8 cellular contexts compared by ENCODE assay signal in genomic region chr4:81030617-81031388, GRCh38. TPM values are rescaled to one million over a fixed set of nuclear protein-coding genes. Genes with fewer than 3 reads are reported as not detected.
DNase-seq lines count a peak whose midpoint lies in the region; TF ChIP-seq lines count a peak whose summit lies in the region.

Gene BMP3 (plus strand): TSS chr4:81030708. CDS start chr4:81031285, 577 bp downstream.

- H3K27ac ChIP-seq in SK-N-SH (ENCODE audit: low read depth in 2 of 2, low read length in 1 of 2), result no peak within 1 kb of the TSS
- no peak within 1 kb of the TSS for H3K27ac ChIP-seq in neural progenitor cell

- H3K27ac Mint-ChIP-seq in activated naive CD4-positive, alpha-beta T cell treated with anti-CD3 and anti-CD28 coated beads, Interleukin-2, amount 10 ng/mL, durations not matched to agents 7 days and 5 days, result no peak within 1 kb of the TSS
- H3K27ac Mint-ChIP-seq in neural progenitor cell, result no peak within 1 kb of the TSS

- no peaks in the 10 kb centered on the region for H3K36me3 ChIP-seq in SK-N-SH (replicated peaks in 1 of 2; ENCODE audit: control insufficient read depth in 1 of 2, insufficient read depth in 2 of 2, low read length in 1 of 2)
- H3K36me3 ChIP-seq in neural progenitor cell, result no peaks in the 10 kb centered on the region

- H3K79me2 ChIP-seq in SK-N-SH (ENCODE audit: insufficient read depth) (no peaks in the 10 kb centered on the region), neural progenitor cell (ENCODE audit: low read depth) (no peaks in the 10 kb centered on the region)

- H3K36me3 Mint-ChIP-seq in activated naive CD4-positive, alpha-beta T cell treated with anti-CD3 and anti-CD28 coated beads, Interleukin-2, amount 10 ng/mL, durations not matched to agents 7 days and 5 days, result no peaks in the 10 kb centered on the region
- no peaks in the 10 kb centered on the region for H3K36me3 Mint-ChIP-seq in neural progenitor cell

- peak within 1 kb of the TSS; percentile 59 for H3K4me3 Mint-ChIP-seq in activated naive CD4-positive, alpha-beta T cell treated with anti-CD3 and anti-CD28 coated beads, Interleukin-2, amount 10 ng/mL, durations not matched to agents 7 days and 5 days
- H3K4me3 Mint-ChIP-seq in neural progenitor cell, result peak within 1 kb of the TSS; percentile 94

- H2AFZ ChIP-seq in SK-N-SH (ENCODE audit: low read depth) (peak within 1 kb of the TSS; percentile 75), neural progenitor cell (replicated peaks) (peak within 1 kb of the TSS; percentile 92)

- TF ChIP-seq CTCF in SK-N-SH (IDR thresholded peaks at IDR 0.05) (no peak), neural progenitor cell (IDR thresholded peaks at IDR 0.05) (no peak)

- TF ChIP-seq RAD21 in SK-N-SH (IDR thresholded peaks at IDR 0.05; ENCODE audit: low read length), result no peak

- H3K4me1 ChIP-seq in SK-N-SH (ENCODE audit: control insufficient read depth in 1 of 2, insufficient read depth in 2 of 2, low read depth in 1 of 2, low read length in 1 of 2) (no peaks in the 10 kb centered on the region), neural progenitor cell (peaks cover 22% of the 10 kb centered on the region)

- TF ChIP-seq EP300 in SK-N-SH (IDR thresholded peaks at IDR 0.05; ENCODE audit: borderline replicate concordance in 1 of 2, low read depth in 1 of 2, low read length in 1 of 2), result no peak

- no peak within 1 kb of the TSS for H3K9ac ChIP-seq in SK-N-SH
- H3K9ac ChIP-seq in neural progenitor cell, result no peak within 1 kb of the TSS

- DNase-seq in activated naive CD4-positive, alpha-beta T cell treated with anti-CD3 and anti-CD28 coated beads, Interleukin-2, amount 10 ng/mL, durations not matched to agents 7 days and 5 days, result no peak
- DNase-seq in activated naive CD4-positive, alpha-beta T cell treated with Interleukin-2 at 50 U/mL for 16 hours, result no peak
- DNase-seq in SK-N-SH (no peak), fibroblast of gingiva (ENCODE audit: low read depth) (peak; percentile 33), neural progenitor cell (ENCODE audit: low spot score) (peak; percentile 74), NCI-H446 (lab: John Stamatoyannopoulos, UW) (no peak), NCI-H1694 (lab: John Stamatoyannopoulos, UW) (no peak), cerebellum (ENCODE audit: low spot score) (no peak)

- no peaks in the 10 kb centered on the region for H3F3A ChIP-seq in SK-N-SH (replicated peaks; ENCODE audit: insufficient read depth)
- peaks cover 16% of the 10 kb centered on the region for H3F3A ChIP-seq in neural progenitor cell (ENCODE audit: low read depth)

- H3K27me3 Mint-ChIP-seq in activated naive CD4-positive, alpha-beta T cell treated with anti-CD3 and anti-CD28 coated beads, Interleukin-2, amount 10 ng/mL, durations not matched to agents 7 days and 5 days, result peaks cover 48% of the 10 kb centered on the region
- H3K27me3 Mint-ChIP-seq in neural progenitor cell (ENCODE audit: insufficient read depth, low read depth), result peaks cover 34% of the 10 kb centered on the region

- peaks cover 11% of the 10 kb centered on the region for H3K4me1 Mint-ChIP-seq in activated naive CD4-positive, alpha-beta T cell treated with anti-CD3 and anti-CD28 coated beads, Interleukin-2, amount 10 ng/mL, durations not matched to agents 7 days and 5 days
- H3K4me1 Mint-ChIP-seq in neural progenitor cell, result peaks cover 21% of the 10 kb centered on the region

- no peaks in the 10 kb centered on the region for H3K9me2 ChIP-seq in SK-N-SH

- H3K9me3 ChIP-seq in SK-N-SH, result no peaks in the 10 kb centered on the region
- no peaks in the 10 kb centered on the region for H3K9me3 ChIP-seq in neural progenitor cell (ENCODE audit: low read depth)

- WGBS in SK-N-SH (ENCODE audit: low lambda C conversion rate), result 0% methylated on average over 28 of the region's 76 CpGs

- H4K20me1 ChIP-seq in SK-N-SH (ENCODE audit: insufficient read depth), result no peaks in the 10 kb centered on the region
- H4K20me1 ChIP-seq in neural progenitor cell (ENCODE audit: low read depth), result peaks cover 13% of the 10 kb centered on the region

- H3K4me2 ChIP-seq in SK-N-SH (peak within 1 kb of the TSS; percentile 91), neural progenitor cell (peak within 1 kb of the TSS; percentile 99)

- POLR2A ChIA-PET in SK-N-SH (lab: Yijun Ruan, JAX), result interaction anchor here (0.7 kb wide), 1 partner anchor 671 kb away, joined by 3 read pairs; no protein-coding TSS in a partner anchor

- CTCF ChIA-PET in activated naive CD4-positive, alpha-beta T cell treated with anti-CD3 and anti-CD28 coated beads, Interleukin-2, amount 10 ng/mL, durations not matched to agents 7 days and 5 days (lab: Charles Lee), result interaction anchor here (1.4 kb wide), 1 partner anchor 9 kb away, joined by 11 read pairs; no protein-coding TSS in a partner anchor
- CTCF ChIA-PET in SK-N-SH (lab: Yijun Ruan, JAX), result interaction anchor here (1.2 to 2.9 kb wide), 3 partner anchors 9 to 668 kb away, joined by 3 to 19 read pairs (median 4); no protein-coding TSS in a partner anchor

- no peaks in the 10 kb centered on the region for H3K9me3 Mint-ChIP-seq in activated naive CD4-positive, alpha-beta T cell treated with anti-CD3 and anti-CD28 coated beads, Interleukin-2, amount 10 ng/mL, durations not matched to agents 7 days and 5 days
- no peaks in the 10 kb centered on the region for H3K9me3 Mint-ChIP-seq in neural progenitor cell

- H3K4me3 ChIP-seq in SK-N-SH (ENCODE audit: low read depth in 2 of 2, low read length in 1 of 2), result peak within 1 kb of the TSS; percentile 37 to 61
- peak within 1 kb of the TSS; percentile 70 for H3K4me3 ChIP-seq in neural progenitor cell

- H3K27me3 ChIP-seq in SK-N-SH (ENCODE audit: insufficient read depth) (peaks cover 57% of the 10 kb centered on the region), neural progenitor cell (peaks cover 100% of the 10 kb centered on the region)

TF ChIP-seq in SK-N-SH, 30 proteins besides CTCF, POLR2A, EP300 and RAD21:
- TF ChIP-seq ZBTB33 (IDR thresholded peaks at IDR 0.05; ENCODE audit: borderline replicate concordance, low read depth) (no peak), TCF12 (IDR thresholded peaks at IDR 0.05) (no peak), GABPA (IDR thresholded peaks at IDR 0.05; ENCODE audit: low read depth) (no peak), RCOR1 (IDR thresholded peaks at IDR 0.05; ENCODE audit: low read length) (no peak), MAX (IDR thresholded peaks at IDR 0.05; ENCODE audit: low read depth) (no peak), JUND (IDR thresholded peaks at IDR 0.05) (no peak), ELF1 (IDR thresholded peaks at IDR 0.05) (no peak), PBX3 (IDR thresholded peaks at IDR 0.05) (no peak), MEF2A (IDR thresholded peaks at IDR 0.05; ENCODE audit: borderline replicate concordance, low read depth) (no peak), SMC3 (IDR thresholded peaks at IDR 0.05; ENCODE audit: low read depth, low read length) (no peak), SIN3A (IDR thresholded peaks at IDR 0.05; ENCODE audit: borderline replicate concordance, low read depth, low read length) (no peak), EZH2phosphoT487 (IDR thresholded peaks at IDR 0.05; ENCODE audit: borderline replicate concordance, low read depth) (no peak), NRF1 (IDR thresholded peaks at IDR 0.05; ENCODE audit: low read depth, low read length) (no peak)

RNA-seq across cellular contexts. Expression of gene BMP3, which starts in this region (rescaled TPM):
- 0.12 and 0.13 TPM in 2 replicates for polyA plus RNA-seq in SK-N-SH (2012; rRNA removed)
- 0.04 and 0.08 TPM in 2 replicates for polyA plus RNA-seq in SK-N-SH (2012; cell fraction: cytosol; rRNA removed)
- 0.29 and 0.74 TPM in 2 replicates for polyA plus RNA-seq in SK-N-SH (2012; cell fraction: nucleus; rRNA removed)
- total RNA-seq in neural progenitor cell (ENCODE audit: low replicate concordance) (0.09 TPM in 1 of 2 replicates, not detected in the other), cerebellum (1.9 TPM)

Comparison
In these comparisons a context has a peak if more than half of its experiments do, and no peak if none do; other contexts are left out.
1. Peak in DNase-seq, H3K4me3 ChIP-seq and H3K4me2 ChIP-seq in neural progenitor cell; RNA of the gene not detected or under 1 TPM.